Comparison of ENCODE assay signal across 30 cellular contexts in genomic region chr16:53611151-53611802, GRCh38.
DNase-seq lines count a peak whose midpoint lies in the region; ATAC-seq and TF ChIP-seq lines count a peak whose summit lies in the region.
"Had no signal": no experiment of that assay in that cellular context is flagged by ENCODE, and none has a peak within 500 bp of the region (broad histone marks: within the 10 kb centered on the region; RNA-seq: fewer than 3 reads in every experiment).

No MANE protein-coding gene starts in this region.

- ATAC-seq in left colon (peak; percentile 59), sciatic nerve (no peak), HG03039 (IDR thresholded peaks at IDR 0.05; ENCODE audit: unreplicated experiment) (no peak), WTC11 (no peak)
- ATAC-seq: activated CD4-positive, CD25-positive, alpha-beta regulatory T cell treated with anti-CD3 and anti-CD28 coated beads, Interleukin-2, amount 50 U/mL, for 24 hours; body of pancreas; right lobe of liver; stimulated activated naive B cell treated with anti-CD40 and anti-IgM and Interleukin-4, amounts not matched to agents 10 μg/mL and 1 μg/mL and 100 μg/mL, for 72 hours had no signal

- no peaks in the 10 kb centered on the region for H3K9me3 Mint-ChIP-seq in WTC11
- H3K9me3 Mint-ChIP-seq: activated naive CD4-positive, alpha-beta T cell treated with anti-CD3 and anti-CD28 coated beads for 36 hours; activated T-helper 1 cell treated with anti-CD3 and anti-CD28 coated beads, Interleukin-12 subunit alpha, Interleukin-12 subunit beta, Interleukin-2, Interleukin-4 antibody, amounts not matched to agents 30 ng/mL and 10 ng/mL and 1 ng/mL, durations not matched to agents 14 hours and 24 hours and 36 hours; H9; neural progenitor cell; stimulated activated naive B cell treated with anti-CD40 and anti-IgM and Interleukin-4, amounts not matched to agents 10 μg/mL and 1 μg/mL and 100 μg/mL, for 72 hours had no signal

- no peaks in the 10 kb centered on the region for H3K4me1 Mint-ChIP-seq in WTC11
- H3K4me1 Mint-ChIP-seq: H9; neural progenitor cell; stimulated activated naive B cell treated with anti-CD40 and anti-IgM and Interleukin-4, amounts not matched to agents 10 μg/mL and 1 μg/mL and 100 μg/mL, for 72 hours had no signal

- TF ChIP-seq CTCF in 22Rv1 (IDR thresholded peaks at IDR 0.05) (no peak), WTC11 (IDR thresholded peaks at IDR 0.05) (no peak)

- CTCF ChIA-PET in WTC11 (lab: Charles Lee) = no interaction called here

- H3K4me3 Mint-ChIP-seq in WTC11 = no peak overlapping the region
- H3K4me3 Mint-ChIP-seq: activated naive CD4-positive, alpha-beta T cell treated with anti-CD3 and anti-CD28 coated beads for 36 hours; activated T-helper 1 cell treated with anti-CD3 and anti-CD28 coated beads, Interleukin-12 subunit alpha, Interleukin-12 subunit beta, Interleukin-2, Interleukin-4 antibody, amounts not matched to agents 30 ng/mL and 10 ng/mL and 1 ng/mL, durations not matched to agents 14 hours and 24 hours and 36 hours; H9; neural progenitor cell; stimulated activated naive B cell treated with anti-CD40 and anti-IgM and Interleukin-4, amounts not matched to agents 10 μg/mL and 1 μg/mL and 100 μg/mL, for 72 hours had no signal

- peak overlapping the region; percentile 96 for H3K27ac ChIP-seq in 22Rv1
- H3K27ac ChIP-seq: adrenal gland; BLaER1 treated with 17β-estradiol and CSF1 and Interleukin-3, amounts not matched to agents 10 nM and 100 nM; body of pancreas; HL-60; neural progenitor cell; Peyer's patch; right lobe of liver; suprapubic skin had no signal

- intact Hi-C loops in left colon (cut with DNase I, micrococcal nuclease) (no loop called here), sciatic nerve (cut with DNase I) (no loop called here)

- DNase-seq in DMS153 (lab: John Stamatoyannopoulos, UW) (peak; percentile 25), NCI-H2227 treated with DMSO at 0.1 percent for 48 hours (lab: John Stamatoyannopoulos, UW) (peak; percentile 57), left colon (no peak), sciatic nerve (ENCODE audit: low spot score) (no peak), NCI-H128 (lab: John Stamatoyannopoulos, UW; ENCODE audit: unreplicated experiment) (no peak), WTC11 (ENCODE audit: low spot score) (no peak)
- DNase-seq: activated CD4-positive, alpha-beta T cell treated with anti-CD3 and anti-CD28 coated beads, Interleukin-2, amount 50 U/mL, for 48 hours; activated CD8-positive, alpha-beta memory T cell treated with anti-CD3 and anti-CD28 coated beads, Interleukin-2, amount 50 U/mL, for 4 hours; activated naive CD4-positive, alpha-beta T cell treated with anti-CD3 and anti-CD28 coated beads for 36 hours; adrenal gland; body of pancreas; COR-L47; DND-41; H9; kidney glomerular epithelial cell; NCI-H2029; NCI-H510A treated with DMSO at 0.1 percent for 48 hours; Peyer's patch; right lobe of liver; SIG-M5; stimulated activated CD4-positive, alpha-beta T cell treated with anti-CD3 and anti-CD28 coated beads, Interleukin-15, amount 100 ng/mL, for 24 hours; stimulated activated naive B cell treated with anti-CD40 and anti-IgM and Interleukin-4, amounts not matched to agents 10 μg/mL and 1 μg/mL and 100 μg/mL, for 72 hours had no signal

- no peaks in the 10 kb centered on the region for H3K36me3 Mint-ChIP-seq in WTC11

- no peaks in the 10 kb centered on the region for H3K27me3 Mint-ChIP-seq in WTC11 (ENCODE audit: low read depth)
- H3K27me3 Mint-ChIP-seq: stimulated activated naive B cell treated with anti-CD40 and anti-IgM and Interleukin-4, amounts not matched to agents 10 μg/mL and 1 μg/mL and 100 μg/mL, for 72 hours had no signal

- POLR2A ChIA-PET in WTC11 (lab: Charles Lee) = no interaction called here

- H3K27ac Mint-ChIP-seq in WTC11 = no peak overlapping the region
- H3K27ac Mint-ChIP-seq: activated naive CD4-positive, alpha-beta T cell treated with anti-CD3 and anti-CD28 coated beads for 36 hours; activated T-helper 1 cell treated with anti-CD3 and anti-CD28 coated beads, Interleukin-12 subunit alpha, Interleukin-12 subunit beta, Interleukin-2, Interleukin-4 antibody, amounts not matched to agents 30 ng/mL and 10 ng/mL and 1 ng/mL, durations not matched to agents 14 hours and 24 hours and 36 hours; H9; neural progenitor cell; stimulated activated naive B cell treated with anti-CD40 and anti-IgM and Interleukin-4, amounts not matched to agents 10 μg/mL and 1 μg/mL and 100 μg/mL, for 72 hours had no signal

TF ChIP-seq in WTC11, 78 proteins besides CTCF, POLR2A, EP300 and RAD21 (continues in another document):
- TF ChIP-seq PRRX2 (CRISPR knock-in tag; IDR thresholded peaks at IDR 0.05) = no peak
- no peak for TF ChIP-seq GABPB1 (CRISPR knock-in tag; IDR thresholded peaks at IDR 0.05)
- TF ChIP-seq GTF2I (CRISPR knock-in tag; conservative IDR thresholded peaks at IDR 0.05) = no peak
- no peak for TF ChIP-seq SMAD4 (CRISPR knock-in tag; IDR thresholded peaks at IDR 0.05)
- no peak for TF ChIP-seq FOXP1 (CRISPR knock-in tag; IDR thresholded peaks at IDR 0.05; ENCODE audit: borderline replicate concordance)
- no peak for TF ChIP-seq ATF3 (CRISPR knock-in tag; conservative IDR thresholded peaks at IDR 0.05)
- TF ChIP-seq ZNF416 (CRISPR knock-in tag; IDR thresholded peaks at IDR 0.05) = no peak
- TF ChIP-seq FOXJ3 (CRISPR knock-in tag; IDR thresholded peaks at IDR 0.05; ENCODE audit: borderline replicate concordance) = no peak
- TF ChIP-seq ZNF281 (CRISPR knock-in tag; IDR thresholded peaks at IDR 0.05) = no peak
- no peak for TF ChIP-seq ZBTB43 (CRISPR knock-in tag; IDR thresholded peaks at IDR 0.05)
- TF ChIP-seq E2F4 (CRISPR knock-in tag; IDR thresholded peaks at IDR 0.05; ENCODE audit: borderline replicate concordance, low read depth) = no peak
- no peak for TF ChIP-seq ZNF263 (CRISPR knock-in tag; IDR thresholded peaks at IDR 0.05; ENCODE audit: low read depth)
- TF ChIP-seq ZNF138 (CRISPR knock-in tag; conservative IDR thresholded peaks at IDR 0.05) = no peak
- TF ChIP-seq CBFB (CRISPR knock-in tag; IDR thresholded peaks at IDR 0.05; ENCODE audit: low read depth) = no peak
- no peak for TF ChIP-seq ELF4 (CRISPR knock-in tag; IDR thresholded peaks at IDR 0.05; ENCODE audit: low read depth)

Comparison
In these comparisons a context has a peak if more than half of its experiments do, and no peak if none do; other contexts are left out.
1. DNase-seq: peak in DMS153 (single experiment) and NCI-H2227 treated with DMSO at 0.1 percent for 48 hours (single experiment); none in left colon (0 of 2), sciatic nerve (single experiment), NCI-H128 (single experiment) and WTC11 (single experiment).